12 cellular contexts compared by ENCODE assay signal in the genomic region with DNA sequence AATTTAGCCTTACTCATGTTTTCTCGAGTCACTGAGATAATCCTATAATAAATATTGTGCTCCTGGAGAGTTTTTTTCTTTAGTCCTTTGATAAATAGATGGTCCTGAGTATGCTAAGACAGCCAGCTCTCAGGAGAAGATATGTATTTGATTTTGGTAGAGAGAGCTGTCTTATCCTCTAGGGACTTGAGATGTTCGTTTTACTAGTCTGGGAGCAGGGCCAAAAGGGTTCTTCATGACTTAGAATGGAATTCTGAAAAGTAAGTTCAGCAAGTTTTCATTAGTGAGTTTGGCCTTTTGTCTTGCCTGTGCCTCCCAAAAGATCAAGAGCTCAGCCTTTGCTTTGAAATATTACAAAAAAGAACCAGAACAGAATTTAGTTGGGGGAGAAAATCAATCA.
A peak's percentile ranks its signal among the peaks of the same experiment; 100 is the strongest.
DNase-seq lines count a peak whose midpoint lies in the region; FAIRE-seq and TF ChIP-seq lines count a peak whose summit lies in the region.
"Had no signal": no experiment of that assay in that cellular context is flagged by ENCODE, and none has a peak within 500 bp of the region (broad histone marks: within the 10 kb centered on the region; RNA-seq: fewer than 3 reads in every experiment).

No MANE protein-coding gene starts in this region.

- POLR2A ChIA-PET in AG04450 (lab: Yijun Ruan, JAX): no interaction called here

- no peak overlapping the region for H3K9ac ChIP-seq in muscle layer of colon (ENCODE audit: low read length)

- no peak overlapping the region for H3K27ac ChIP-seq in AG04450 (ENCODE audit: low read depth, low read length)
- peak overlapping the region; percentile 19 for H3K27ac ChIP-seq in muscle layer of colon (ENCODE audit: low read depth, low read length)

- H3K4me1 ChIP-seq in muscle layer of colon (ENCODE audit: insufficient read depth, low read length): peaks cover 35% of the 10 kb centered on the region

- no peak for TF ChIP-seq CTCF in AG04450 (IDR thresholded peaks at IDR 0.05; ENCODE audit: low read depth, low read length)
- TF ChIP-seq CTCF in bronchial epithelial cell (IDR thresholded peaks at IDR 0.05; ENCODE audit: insufficient read depth, low read length, severe bottlenecking): no peak
- no peak for TF ChIP-seq CTCF in D721Med (IDR thresholded peaks at IDR 0.05; ENCODE audit: insufficient read depth, missing control alignments)

- CTCF ChIA-PET in AG04450 (lab: Charles Lee): no interaction called here

- no peak for FAIRE-seq in bronchial epithelial cell (lab: Jason Lieb, UNC)
- no peak for FAIRE-seq in D721Med (lab: Jason Lieb, UNC)
- FAIRE-seq in GM12892 (lab: Jason Lieb, UNC): no peak

- no peak for TF ChIP-seq POLR2A in GM12892 (IDR thresholded peaks at IDR 0.05; ENCODE audit: low read depth, low read length)

- H3K36me3 ChIP-seq in bronchial epithelial cell (ENCODE audit: control insufficient read depth, insufficient read depth, low read length) (no peaks in the 10 kb centered on the region), muscle layer of colon (ENCODE audit: insufficient read depth, low read length) (no peaks in the 10 kb centered on the region)

- peak; percentile 55 for DNase-seq in AG04450 (ENCODE audit: low read depth, low spot score)
- DNase-seq in LHCN-M2 (ENCODE audit: low read depth): peak; percentile 91
- peak; percentile 40 for DNase-seq in bronchial epithelial cell (ENCODE audit: low read depth)
- DNase-seq in D721Med (ENCODE audit: insufficient read length, low spot score): no peak
- no peak for DNase-seq in NCI-H748 treated with DMSO at 0.1 percent for 48 hours (lab: John Stamatoyannopoulos, UW)
- no peak for DNase-seq in activated gamma-delta T cell (lab: John Stamatoyannopoulos, UW)
- DNase-seq in GM12892 (ENCODE audit: insufficient read length): no peak
- DNase-seq: activated effector memory CD4-positive, alpha-beta T cell treated with Interleukin-2 at 50 U/mL for 16 hours; NCI-H187 treated with DMSO at 0.1 percent for 48 hours; nephron progenitor cell; T-helper 9 cell had no signal

- no peak overlapping the region for H3K4me3 ChIP-seq in AG04450 (ENCODE audit: low read depth, low read length)
- H3K4me3 ChIP-seq in bronchial epithelial cell (ENCODE audit: low read depth, low read length): no peak overlapping the region
- H3K4me3 ChIP-seq in muscle layer of colon (ENCODE audit: low read depth in 1 of 2, low read length in 2 of 2): no peak overlapping the region

- no peaks in the 10 kb centered on the region for H3K9me3 ChIP-seq in AG04450 (ENCODE audit: control insufficient read depth, insufficient read depth, low read length)
- H3K9me3 ChIP-seq in muscle layer of colon (ENCODE audit: low read length): no peaks in the 10 kb centered on the region

- H3K27me3 ChIP-seq in AG04450 (ENCODE audit: control insufficient read depth, insufficient read depth, low read length) (no peaks in the 10 kb centered on the region), bronchial epithelial cell (ENCODE audit: control insufficient read depth, insufficient read depth, low read length) (no peaks in the 10 kb centered on the region), muscle layer of colon (ENCODE audit: control insufficient read depth in 1 of 2, insufficient read depth in 2 of 2, low read length in 2 of 2) (no peaks in the 10 kb centered on the region)

Comparison
In these comparisons a context has a peak if more than half of its experiments do, and no peak if none do; other contexts are left out.
1. DNase-seq: peak in AG04450 (single experiment), LHCN-M2 (single experiment) and bronchial epithelial cell (single experiment); none in D721Med (single experiment), NCI-H748 treated with DMSO at 0.1 percent for 48 hours (single experiment), activated gamma-delta T cell (single experiment) and GM12892 (single experiment).